8 cellular contexts compared by ENCODE assay signal in genomic region chr21:33383056-33383888, GRCh38. TPM values are rescaled to one million over a fixed set of nuclear protein-coding genes. Genes with fewer than 3 reads are reported as not detected.
DNase-seq lines count a peak whose midpoint lies in the region; ATAC-seq and TF ChIP-seq lines count a peak whose summit lies in the region.

No MANE protein-coding gene starts in this region.

- H3K36me3 ChIP-seq in OCI-LY3 (replicated peaks; ENCODE audit: low read depth, low read length) = no peaks in the 10 kb centered on the region

- peak; percentile 64 for DNase-seq in activated T-cell treated with anti-CD3 and anti-CD28 coated beads, Interleukin-2, amount 50 U/mL, for 4 hours
- DNase-seq in foreskin keratinocyte = peak; percentile 94
- DNase-seq in sciatic nerve (ENCODE audit: low spot score) = peak; percentile 80
- no peak for DNase-seq in NCI-H2171 (lab: John Stamatoyannopoulos, UW)
- DNase-seq in DMS79 treated with DMSO at 0.1 percent for 48 hours (lab: John Stamatoyannopoulos, UW) = no peak

- H3K4me2 ChIP-seq in OCI-LY3 (ENCODE audit: low read length) = peak overlapping the region; percentile 87

- no peaks in the 10 kb centered on the region for H3K27me3 ChIP-seq in OCI-LY3 (ENCODE audit: low read depth, low read length)
- H3K27me3 ChIP-seq in foreskin keratinocyte = no peaks in the 10 kb centered on the region

- H3K9me3 Mint-ChIP-seq in activated T-cell treated with anti-CD3 and anti-CD28 coated beads, Interleukin-2, amount 50 U/mL, for 4 hours = peaks cover 3% of the 10 kb centered on the region

- H3K9ac ChIP-seq in OCI-LY3 (ENCODE audit: low read length) = peak overlapping the region; percentile 70

- H3K27me3 Mint-ChIP-seq in activated T-cell treated with anti-CD3 and anti-CD28 coated beads, Interleukin-2, amount 50 U/mL, for 4 hours (ENCODE audit: low read depth) = peaks cover 2% of the 10 kb centered on the region

- no peaks in the 10 kb centered on the region for H3K9me3 ChIP-seq in OCI-LY3 (ENCODE audit: insufficient read depth, low read length)

- H4K20me1 ChIP-seq in OCI-LY3 (ENCODE audit: insufficient read depth, low read length) = no peaks in the 10 kb centered on the region

- H3K36me3 Mint-ChIP-seq in activated T-cell treated with anti-CD3 and anti-CD28 coated beads, Interleukin-2, amount 50 U/mL, for 4 hours (ENCODE audit: insufficient read depth) = no peaks in the 10 kb centered on the region

- H3K27ac ChIP-seq in OCI-LY3 (ENCODE audit: low read length) (peak overlapping the region; percentile 93), foreskin keratinocyte (peak overlapping the region; percentile 93)

- intact Hi-C loops in sciatic nerve (cut with DNase I) = no loop called here

- peak; percentile 40 for ATAC-seq in GM18499 (IDR thresholded peaks at IDR 0.05; ENCODE audit: insufficient read depth, unreplicated experiment)
- peak; percentile 78 for ATAC-seq in HG02870 (IDR thresholded peaks at IDR 0.05; ENCODE audit: unreplicated experiment)
- peak; percentile 59 to 65 for ATAC-seq in activated T-cell treated with anti-CD3 and anti-CD28 coated beads, Interleukin-2, amount 50 U/mL, for 4 hours
- peak; percentile 85 for ATAC-seq in foreskin keratinocyte
- peak; percentile 59 for ATAC-seq in sciatic nerve

- peak overlapping the region; percentile 72 for H3K4me3 Mint-ChIP-seq in activated T-cell treated with anti-CD3 and anti-CD28 coated beads, Interleukin-2, amount 50 U/mL, for 4 hours

- no peaks in the 10 kb centered on the region for H3K79me2 ChIP-seq in OCI-LY3 (ENCODE audit: low read length)

- H3K4me1 ChIP-seq in OCI-LY3 (ENCODE audit: low read length) (peaks cover 54% of the 10 kb centered on the region), foreskin keratinocyte (peaks cover 31% of the 10 kb centered on the region)

- TF ChIP-seq CTCF in OCI-LY3 (IDR thresholded peaks at IDR 0.05; ENCODE audit: low read depth, low read length) (no peak), foreskin keratinocyte (conservative IDR thresholded peaks at IDR 0.05) (no peak)

- H3K4me1 Mint-ChIP-seq in activated T-cell treated with anti-CD3 and anti-CD28 coated beads, Interleukin-2, amount 50 U/mL, for 4 hours (ENCODE audit: low read depth) = peaks cover 67% of the 10 kb centered on the region

- H3K4me3 ChIP-seq in OCI-LY3 (ENCODE audit: low read length) = peak overlapping the region; percentile 68

- H2AFZ ChIP-seq in OCI-LY3 (ENCODE audit: low read depth, low read length) = peak overlapping the region; percentile 47; the same call in 1 of the 2 replicates

RNA-seq across cellular contexts. Expression of gene IFNGR2, which starts 19.9 kb away (rescaled TPM):
- total RNA-seq in activated T-cell treated with anti-CD3 and anti-CD28 coated beads, Interleukin-2, amount 50 U/mL, for 4 hours = 10 to 100 TPM in 2 of 3 donors, 1 to 10 TPM in 1; 8.7 to 12.8 (median 10.5) TPM
- total RNA-seq in foreskin keratinocyte (90.0 and 93.6 TPM in 2 replicates), sciatic nerve (70.1 TPM)
- 82.1 and 87.0 TPM in 2 replicates for polyA plus RNA-seq in foreskin keratinocyte

RNA-seq across cellular contexts. Expression of gene IFNAR1, which starts 58.5 kb away (rescaled TPM):
- 10 to 100 TPM; 21.1 to 33.9 (median 30.8) TPM for total RNA-seq in activated T-cell treated with anti-CD3 and anti-CD28 coated beads, Interleukin-2, amount 50 U/mL, for 4 hours
- total RNA-seq in foreskin keratinocyte = 17.8 and 18.6 TPM in 2 replicates
- polyA plus RNA-seq in foreskin keratinocyte = 8.3 and 8.4 TPM in 2 replicates
- total RNA-seq in sciatic nerve = 61.7 TPM

Comparison
In these comparisons a context has a peak if more than half of its experiments do, and no peak if none do; other contexts are left out.
1. DNase-seq: peak in activated T-cell treated with anti-CD3 and anti-CD28 coated beads, Interleukin-2, amount 50 U/mL, for 4 hours (single experiment), foreskin keratinocyte (2 of 2) and sciatic nerve (single experiment); none in NCI-H2171 (single experiment) and DMS79 treated with DMSO at 0.1 percent for 48 hours (single experiment).
2. Peak in every context shown above with its lines, with median percentiles within 50 percentile points of each other: ATAC-seq.